Comparison of ENCODE assay signal across 1 cellular context in genomic region chr14:65102441-65103149, GRCh38.
TF ChIP-seq lines count a peak whose summit lies in the region.

Gene MAX, minus strand, starts transcription at chr14:65102517. Its CDS starts 178 bp downstream, at chr14:65102339.

TF ChIP-seq in HepG2, 621 proteins besides CTCF, POLR2A, EP300 and RAD21 (continued from another document and continues in another):
- no peak for TF ChIP-seq ZBTB4 (CRISPR knock-in tag; IDR thresholded peaks at IDR 0.05; ENCODE audit: borderline replicate concordance)
- no peak for TF ChIP-seq MZF1 (CRISPR knock-in tag; IDR thresholded peaks at IDR 0.05; ENCODE audit: borderline replicate concordance)
- no peak for TF ChIP-seq SKIL (CRISPR knock-in tag; IDR thresholded peaks at IDR 0.05; ENCODE audit: borderline replicate concordance)
- TF ChIP-seq GTF2F1 (IDR thresholded peaks at IDR 0.05; ENCODE audit: low read length) = no peak
- peak; percentile 72; the same call in 1 of the 2 replicates for TF ChIP-seq BORCS8-MEF2B (CRISPR knock-in tag; IDR thresholded peaks at IDR 0.05)
- TF ChIP-seq ZNF3 (CRISPR knock-in tag; IDR thresholded peaks at IDR 0.05) = no peak
- no peak for TF ChIP-seq ZNF776 (CRISPR knock-in tag; IDR thresholded peaks at IDR 0.05)
- TF ChIP-seq FOXK2 (IDR thresholded peaks at IDR 0.05) = peak; percentile 87
- no peak for TF ChIP-seq ZNF18 (CRISPR knock-in tag; IDR thresholded peaks at IDR 0.05; ENCODE audit: insufficient replicate concordance)
- TF ChIP-seq LCORL (IDR thresholded peaks at IDR 0.05) = no peak
- TF ChIP-seq LCORL (CRISPR knock-in tag; IDR thresholded peaks at IDR 0.05) = no peak
- TF ChIP-seq TCF7L2 (IDR thresholded peaks at IDR 0.05; ENCODE audit: low read depth, low read length) = no peak
- TF ChIP-seq KAT8 (CRISPR knock-in tag; IDR thresholded peaks at IDR 0.05) = peak; percentile 62; the same call in 1 of the 2 replicates
- TF ChIP-seq SUZ12 (IDR thresholded peaks at IDR 0.05; ENCODE audit: low read depth, low read length) = peak; percentile 86
- TF ChIP-seq MAFK (conservative IDR thresholded peaks at IDR 0.05 in 1 of 2, IDR thresholded peaks at IDR 0.05 in 1 of 2; ENCODE audit: low read length in 2 of 2) = no peak
- TF ChIP-seq ZNF343 (CRISPR knock-in tag; IDR thresholded peaks at IDR 0.05) = no peak
- peak; percentile 47 for TF ChIP-seq ZNF407 (CRISPR knock-in tag; IDR thresholded peaks at IDR 0.05; ENCODE audit: not compliant biosample characterization)
- no peak for TF ChIP-seq NFE2L1 (CRISPR knock-in tag; IDR thresholded peaks at IDR 0.05; ENCODE audit: borderline replicate concordance)
- TF ChIP-seq ZBTB37 (CRISPR knock-in tag; IDR thresholded peaks at IDR 0.05) = peak; percentile 50; the same call in 1 of the 2 replicates
- no peak for TF ChIP-seq RELA (CRISPR knock-in tag; IDR thresholded peaks at IDR 0.05)
- TF ChIP-seq ZBTB3 (CRISPR knock-in tag; IDR thresholded peaks at IDR 0.05; ENCODE audit: borderline replicate concordance, low read depth) = no peak
- no peak for TF ChIP-seq EEA1 (CRISPR knock-in tag; IDR thresholded peaks at IDR 0.05; ENCODE audit: borderline replicate concordance)
- TF ChIP-seq FOXO4 (CRISPR knock-in tag; conservative IDR thresholded peaks at IDR 0.05) = no peak
- no peak for TF ChIP-seq ZFP1 (CRISPR knock-in tag; IDR thresholded peaks at IDR 0.05)
- TF ChIP-seq SRY (CRISPR knock-in tag; IDR thresholded peaks at IDR 0.05) = 0 out of 2 replicates have a peak, but pooled peaks have one; percentile 37
- peak; percentile 40; the same call in 1 of the 2 replicates for TF ChIP-seq SALL2 (CRISPR knock-in tag; IDR thresholded peaks at IDR 0.05)
- no peak for TF ChIP-seq ZNF17 (CRISPR knock-in tag; IDR thresholded peaks at IDR 0.05)
- TF ChIP-seq MTA1 (CRISPR knock-in tag; IDR thresholded peaks at IDR 0.05; ENCODE audit: borderline replicate concordance) = no peak
- peak; percentile 87 for TF ChIP-seq MAZ (IDR thresholded peaks at IDR 0.05; ENCODE audit: borderline replicate concordance, low read depth, low read length)
- TF ChIP-seq MAZ (CRISPR knock-in tag; IDR thresholded peaks at IDR 0.05; ENCODE audit: low read depth) = peak; percentile 30; the same call in 1 of the 2 replicates
- no peak for TF ChIP-seq SP4 (CRISPR knock-in tag; IDR thresholded peaks at IDR 0.05)
- 0 out of 2 replicates have a peak, but pooled peaks have one; percentile 18 for TF ChIP-seq ZNF230 (CRISPR knock-in tag; IDR thresholded peaks at IDR 0.05)
- TF ChIP-seq PCBP1 (IDR thresholded peaks at IDR 0.05; ENCODE audit: borderline replicate concordance, low read depth, low read length) = 0 out of 2 replicates have a peak, but pooled peaks have one; percentile 20
- 0 out of 2 replicates have a peak, but pooled peaks have one; percentile 32 for TF ChIP-seq GATA4 (IDR thresholded peaks at IDR 0.05; ENCODE audit: borderline replicate concordance, low read depth)
- peak; percentile 70; the same call in 1 of the 2 replicates for TF ChIP-seq ZNF749 (CRISPR knock-in tag; IDR thresholded peaks at IDR 0.05; ENCODE audit: borderline replicate concordance)
- peak; percentile 73; the same call in 1 of the 2 replicates for TF ChIP-seq ZBTB25 (CRISPR knock-in tag; IDR thresholded peaks at IDR 0.05)
- TF ChIP-seq ZFYVE20 (CRISPR knock-in tag; IDR thresholded peaks at IDR 0.05; ENCODE audit: borderline replicate concordance, low read depth) = no peak
- no peak for TF ChIP-seq CERS6 (CRISPR knock-in tag; IDR thresholded peaks at IDR 0.05)
- no peak for TF ChIP-seq CHD4 (IDR thresholded peaks at IDR 0.05; ENCODE audit: borderline replicate concordance, low read length)
